8 cellular contexts compared by ENCODE assay signal in the genomic region with DNA sequence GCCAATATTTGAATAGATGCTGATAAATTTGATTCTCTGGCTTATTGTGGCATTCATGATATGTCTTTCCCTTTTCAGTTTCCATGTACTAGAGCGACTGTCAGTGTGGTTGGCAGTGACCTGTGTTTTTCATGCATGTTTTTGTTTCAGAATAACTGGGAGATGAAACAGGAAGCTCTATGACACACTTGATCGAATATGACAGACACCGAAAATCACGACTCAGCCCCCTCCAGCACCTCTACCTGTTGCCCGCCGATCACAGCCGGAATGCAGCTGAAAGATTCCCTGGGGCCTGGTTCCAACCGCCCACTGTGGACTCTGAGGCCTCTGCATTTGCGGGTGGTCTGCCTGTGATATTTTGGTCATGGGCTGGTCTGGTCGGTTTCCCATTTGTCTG.
DNase-seq lines count a peak whose midpoint lies in the region; ATAC-seq lines count a peak whose summit lies in the region.
"Not testable (repeated sequence)": the region's sequence is repeated elsewhere in the genome, so short reads cannot be mapped to it uniquely, and the experiment has no call there.

No MANE protein-coding gene starts in this region.

- DNase-seq in activated CD4-positive, alpha-beta T cell treated with anti-CD3 and anti-CD28 coated beads, Interleukin-2, amount 50 U/mL, for 48 hours, result peak; percentile 71 to 78
- peak; percentile 57 for DNase-seq in activated naive CD8-positive, alpha-beta T cell treated with anti-CD3 and anti-CD28 coated beads for 36 hours
- not testable (repeated sequence) for DNase-seq in trophoblast cell

- peaks cover 21% of the 10 kb centered on the region; the same call in 1 of the 2 replicates for H3K4me1 ChIP-seq in BLaER1
- H3K4me1 ChIP-seq in trophoblast cell (ENCODE audit: control insufficient read depth in 1 of 2, insufficient read depth in 2 of 2, low read length in 2 of 2), result not testable (repeated sequence)

- H3K4me3 ChIP-seq in BLaER1; trophoblast cell (ENCODE audit: low read depth, low read length): not testable (repeated sequence)

- H3K79me1 ChIP-seq in trophoblast cell (ENCODE audit: low read length), result not testable (repeated sequence)

- not testable (repeated sequence) for H2BK5ac ChIP-seq in trophoblast cell (ENCODE audit: low read depth, low read length, poor library complexity)

- not testable (repeated sequence) for H2AFZ ChIP-seq in trophoblast cell (ENCODE audit: insufficient read depth, low read length, poor library complexity)

- not testable (repeated sequence) for H2BK12ac ChIP-seq in trophoblast cell (ENCODE audit: low read length)

- H4K12ac ChIP-seq in trophoblast cell (ENCODE audit: low read depth, low read length), result not testable (repeated sequence)

- not testable (repeated sequence) for H3K9me3 ChIP-seq in BLaER1; trophoblast cell (ENCODE audit: insufficient read depth, low read depth, low read length)

- H3K36me3 ChIP-seq in BLaER1; trophoblast cell (ENCODE audit: control insufficient read depth in 1 of 2, insufficient read depth in 2 of 2, low read length in 2 of 2): not testable (repeated sequence)

- H4K20me1 ChIP-seq in BLaER1, result not testable (repeated sequence)

- H3K14ac ChIP-seq in trophoblast cell (ENCODE audit: low read length), result not testable (repeated sequence)

- H3K79me2 ChIP-seq in trophoblast cell (ENCODE audit: control insufficient read depth, insufficient read depth, low read length, poor library complexity), result not testable (repeated sequence)

- peak; percentile 49 for ATAC-seq in GM18873 (IDR thresholded peaks at IDR 0.05; ENCODE audit: low FRiP score, unreplicated experiment)
- ATAC-seq in GM21529 (IDR thresholded peaks at IDR 0.05; ENCODE audit: unreplicated experiment), result peak; percentile 65
- ATAC-seq in HG03045 (IDR thresholded peaks at IDR 0.05; ENCODE audit: unreplicated experiment), result peak; percentile 51
- ATAC-seq in HG03571 (IDR thresholded peaks at IDR 0.05; ENCODE audit: unreplicated experiment), result peak; percentile 57

- H3K36me3 Mint-ChIP-seq in activated naive CD8-positive, alpha-beta T cell treated with anti-CD3 and anti-CD28 coated beads for 36 hours, result peaks cover 19% of the 10 kb centered on the region

- H3K18ac ChIP-seq in trophoblast cell (ENCODE audit: low read length), result not testable (repeated sequence)

- peaks cover 15% of the 10 kb centered on the region for H3K4me1 Mint-ChIP-seq in activated naive CD8-positive, alpha-beta T cell treated with anti-CD3 and anti-CD28 coated beads for 36 hours

- peak overlapping the region; percentile 55 for H4K91ac ChIP-seq in trophoblast cell (ENCODE audit: low read depth, low read length)

- not testable (repeated sequence) for H2AK5ac ChIP-seq in trophoblast cell (ENCODE audit: low read length)

- H3K4me2 ChIP-seq in BLaER1, result peak overlapping the region; percentile 63
- H3K4me2 ChIP-seq in trophoblast cell (ENCODE audit: low read length), result not testable (repeated sequence)

- not testable (repeated sequence) for H3K9ac ChIP-seq in BLaER1; trophoblast cell (ENCODE audit: low read length)

- not testable (repeated sequence) for H3K4ac ChIP-seq in trophoblast cell (ENCODE audit: low read depth, low read length)

- H2BK120ac ChIP-seq in trophoblast cell (ENCODE audit: insufficient read depth, low read length, poor library complexity), result not testable (repeated sequence)

- H3K9me3 Mint-ChIP-seq in activated naive CD8-positive, alpha-beta T cell treated with anti-CD3 and anti-CD28 coated beads for 36 hours, result not testable (repeated sequence)

- not testable (repeated sequence) for H3K27ac ChIP-seq in BLaER1; trophoblast cell (ENCODE audit: low read depth, low read length)

- WGBS in trophoblast cell (ENCODE audit: extremely low coverage, insufficient coverage, insufficient read length), result no CpG with 5 or more reads among the region's 10 CpGs

- not testable (repeated sequence) for H3K4me3 Mint-ChIP-seq in activated naive CD8-positive, alpha-beta T cell treated with anti-CD3 and anti-CD28 coated beads for 36 hours

- not testable (repeated sequence) for H3K27me3 Mint-ChIP-seq in activated naive CD8-positive, alpha-beta T cell treated with anti-CD3 and anti-CD28 coated beads for 36 hours

- not testable (repeated sequence) for H3K23ac ChIP-seq in trophoblast cell (ENCODE audit: low read length)

- H3K27ac Mint-ChIP-seq in activated naive CD8-positive, alpha-beta T cell treated with anti-CD3 and anti-CD28 coated beads for 36 hours, result peak overlapping the region; percentile 78

- not testable (repeated sequence) for H3K27me3 ChIP-seq in BLaER1; trophoblast cell (ENCODE audit: insufficient read depth, low read length)

- H4K8ac ChIP-seq in trophoblast cell (ENCODE audit: low read depth, low read length), result not testable (repeated sequence)
